1 cellular context compared by ENCODE assay signal in the genomic region with DNA sequence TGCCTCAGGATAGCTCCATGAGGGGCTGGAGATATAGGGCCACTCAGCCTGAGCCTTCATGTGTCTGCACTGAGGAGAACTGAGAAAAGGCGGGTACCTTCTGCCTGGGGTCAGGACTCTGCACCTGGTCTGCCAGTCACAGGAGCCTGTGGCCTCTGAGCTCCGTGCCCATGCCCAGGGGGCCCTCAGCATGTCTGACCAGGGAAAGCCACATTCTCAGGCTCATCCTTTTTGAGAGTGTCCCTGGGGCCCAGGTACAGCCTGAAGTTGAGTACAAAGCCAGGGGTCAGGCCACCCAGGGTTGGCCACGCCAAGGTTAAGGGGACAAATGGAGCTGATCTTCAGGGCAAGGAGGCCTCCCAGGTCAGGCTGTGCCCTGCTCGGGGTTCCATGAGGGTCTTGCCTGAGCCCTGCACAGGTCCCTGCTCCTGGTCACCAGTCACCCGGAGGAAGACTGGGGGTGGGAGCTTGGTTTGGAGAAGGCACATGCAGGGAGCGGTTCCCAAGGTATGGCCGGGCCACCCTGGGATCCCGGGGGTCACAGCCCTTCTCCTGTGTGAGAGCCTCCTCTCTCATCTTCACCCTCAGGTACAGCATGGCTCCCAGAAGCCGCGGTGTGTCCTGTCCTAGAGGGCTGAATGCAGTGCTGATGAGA.
TF ChIP-seq lines count a peak whose summit lies in the region.

No MANE protein-coding gene starts in this region.

TF ChIP-seq in HepG2, 621 proteins besides CTCF, POLR2A, EP300 and RAD21:
- TF ChIP-seq HNRNPL (IDR thresholded peaks at IDR 0.05; ENCODE audit: low read depth, low read length) (peak; percentile 76; the same call in 1 of the 2 replicates), ZNF850 (CRISPR knock-in tag; conservative IDR thresholded peaks at IDR 0.05) (no peak)
